ENCODE assay signal across 15 cellular contexts in genomic region chr1:197481101-197481500, GRCh38.
A peak's percentile ranks its signal among the peaks of the same experiment; 100 is the strongest.
DNase-seq lines count a peak whose midpoint lies in the region; ATAC-seq, FAIRE-seq and TF ChIP-seq lines count a peak whose summit lies in the region.
"Had no signal": no experiment of that assay in that cellular context is flagged by ENCODE, and none has a peak within 500 bp of the region (broad histone marks: within the 10 kb centered on the region; RNA-seq: fewer than 3 reads in every experiment).

No MANE protein-coding gene starts in this region.

- H3K27ac ChIP-seq in right lobe of liver = no peak overlapping the region
- H3K27ac ChIP-seq: SK-N-MC had no signal

- H3K36me3 ChIP-seq in right lobe of liver = no peaks in the 10 kb centered on the region

- DNase-seq in NCI-H2029 (lab: John Stamatoyannopoulos, UW) (peak; percentile 47), NCI-H2029 treated with DMSO at 0.1 percent for 48 hours (lab: John Stamatoyannopoulos, UW) (no peak), RKO (ENCODE audit: low spot score) (peak; percentile 11), right lobe of liver (no peak), DMS 273 treated with DMSO at 0.1 percent for 48 hours (lab: John Stamatoyannopoulos, UW) (no peak), D721Med (ENCODE audit: insufficient read length, low spot score) (no peak), iPS-NIHi11 (ENCODE audit: low spot score) (no peak)
- DNase-seq: NCI-H187 treated with DMSO at 0.1 percent for 48 hours, occipital lobe had no signal

- peak; percentile 64 for ATAC-seq in GM18907 (IDR thresholded peaks at IDR 0.05; ENCODE audit: unreplicated experiment)
- peak in 3 of 4 donors; percentile 24 to 36 (median 32) for ATAC-seq in right lobe of liver

- H3K9me3 ChIP-seq in right lobe of liver = no peaks in the 10 kb centered on the region

- FAIRE-seq in D721Med (lab: Jason Lieb, UNC) = no peak
- FAIRE-seq: A204.1, endometrium, GM12891, urothelium cell line had no signal

- no peaks in the 10 kb centered on the region for H3K4me1 ChIP-seq in right lobe of liver

- H3K4me3 ChIP-seq in right lobe of liver = no peak overlapping the region
- H3K4me3 ChIP-seq: SK-N-MC had no signal

- WGBS in right lobe of liver (ENCODE audit: insufficient coverage, low coverage, low lambda C conversion rate, missing lambda C conversion rate) = 27% methylated on average over 3 of the region's 4 CpGs

- intact Hi-C loops in right lobe of liver (cut with DNase I) = no loop called here

- TF ChIP-seq POLR2A in right lobe of liver (IDR thresholded peaks at IDR 0.05) = no peak

- TF ChIP-seq CTCF in right lobe of liver (IDR thresholded peaks at IDR 0.05) (no peak), D721Med (IDR thresholded peaks at IDR 0.05; ENCODE audit: insufficient read depth, missing control alignments) (no peak)

- no peaks in the 10 kb centered on the region for H3K27me3 ChIP-seq in right lobe of liver

Comparison
In these comparisons a context has a peak if more than half of its experiments do, and no peak if none do; other contexts are left out.
1. DNase-seq: peak in NCI-H2029 (single experiment) and RKO (single experiment); none in NCI-H2029 treated with DMSO at 0.1 percent for 48 hours (single experiment), right lobe of liver (0 of 3), DMS 273 treated with DMSO at 0.1 percent for 48 hours (single experiment), D721Med (single experiment) and iPS-NIHi11 (single experiment).